In genomic region chr12:46486588-46486987, GRCh38 we compare ENCODE assay signal across 1 cellular context.
TF ChIP-seq lines count a peak whose summit lies in the region.

No MANE protein-coding gene starts in this region.

TF ChIP-seq in IMR-90, 13 proteins besides CTCF, POLR2A, EP300 and RAD21 (continued from another document):
- TF ChIP-seq RCOR1 (IDR thresholded peaks at IDR 0.05; ENCODE audit: insufficient replicate concordance, low read length): no peak
- TF ChIP-seq MAFK (IDR thresholded peaks at IDR 0.05; ENCODE audit: low read depth, low read length): no peak
- no peak for TF ChIP-seq MXI1 (IDR thresholded peaks at IDR 0.05; ENCODE audit: borderline replicate concordance, low read depth, low read length)
- TF ChIP-seq CEBPB (IDR thresholded peaks at IDR 0.05; ENCODE audit: low read depth, low read length): no peak
- TF ChIP-seq, protein P1, sequence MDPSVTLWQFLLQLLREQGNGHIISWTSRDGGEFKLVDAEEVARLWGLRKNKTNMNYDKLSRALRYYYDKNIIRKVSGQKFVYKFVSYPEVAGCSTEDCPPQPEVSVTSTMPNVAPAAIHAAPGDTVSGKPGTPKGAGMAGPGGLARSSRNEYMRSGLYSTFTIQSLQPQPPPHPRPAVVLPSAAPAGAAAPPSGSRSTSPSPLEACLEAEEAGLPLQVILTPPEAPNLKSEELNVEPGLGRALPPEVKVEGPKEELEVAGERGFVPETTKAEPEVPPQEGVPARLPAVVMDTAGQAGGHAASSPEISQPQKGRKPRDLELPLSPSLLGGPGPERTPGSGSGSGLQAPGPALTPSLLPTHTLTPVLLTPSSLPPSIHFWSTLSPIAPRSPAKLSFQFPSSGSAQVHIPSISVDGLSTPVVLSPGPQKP (IDR thresholded peaks at IDR 0.05; ENCODE audit: borderline replicate concordance, low read depth, low read length): no peak
- TF ChIP-seq RFX5 (IDR thresholded peaks at IDR 0.05; ENCODE audit: low read depth, low read length): no peak
- no peak for TF ChIP-seq NFE2L2 (IDR thresholded peaks at IDR 0.05; ENCODE audit: low read depth, low read length)
- TF ChIP-seq SMC3 (IDR thresholded peaks at IDR 0.05; ENCODE audit: low read depth, low read length): no peak
